In genomic region chr17:45132569-45133463, GRCh38 we compare ENCODE assay signal across 1 cellular context.
TF ChIP-seq lines count a peak whose summit lies in the region.

No MANE protein-coding gene starts in this region.

TF ChIP-seq in GM12878, 131 proteins besides CTCF, POLR2A, EP300 and RAD21 (continued from another document and continues in another):
- TF ChIP-seq ATF7 (IDR thresholded peaks at IDR 0.05; ENCODE audit: low read depth) (peak; percentile 98), SREBF1 (IDR thresholded peaks at IDR 0.05; ENCODE audit: low read length) (no peak), NR2F1 (conservative IDR thresholded peaks at IDR 0.05) (0 out of 2 replicates have a peak, but pooled peaks have one; percentile 8), RAD51 (IDR thresholded peaks at IDR 0.05) (no peak), JUNB (IDR thresholded peaks at IDR 0.05) (no peak), ESRRA (IDR thresholded peaks at IDR 0.05; ENCODE audit: low read length) (no peak), BHLHE40 (IDR thresholded peaks at IDR 0.05; ENCODE audit: borderline replicate concordance in 1 of 2, low read depth in 2 of 2, low read length in 1 of 2) (peak in 1 of 2 experiments; percentile 45; a peak in 2 of 4 replicates), RELB (IDR thresholded peaks at IDR 0.05; ENCODE audit: low read depth) (no peak; the same call in 1 of the 2 replicates), RUNX3 (IDR thresholded peaks at IDR 0.05; ENCODE audit: low read length) (peak; percentile 31; the same call in 1 of the 2 replicates), GATAD2B (conservative IDR thresholded peaks at IDR 0.05; ENCODE audit: low read depth) (peak; percentile 70), EGR1 (IDR thresholded peaks at IDR 0.05; ENCODE audit: borderline replicate concordance in 1 of 2, low read depth in 2 of 2, low read length in 2 of 2) (0 out of 3 replicates have a peak, but pooled peaks of 1 of the 2 experiments have one; percentile 11), SMC3 (IDR thresholded peaks at IDR 0.05; ENCODE audit: borderline replicate concordance, low read length) (peak; percentile 58), CEBPZ (IDR thresholded peaks at IDR 0.05; ENCODE audit: low read depth, low read length) (no peak), RB1 (IDR thresholded peaks at IDR 0.05; ENCODE audit: borderline replicate concordance) (no peak), MEF2B (IDR thresholded peaks at IDR 0.05; ENCODE audit: partially characterized antibody, poor library complexity, severe bottlenecking) (no peak), NKRF (conservative IDR thresholded peaks at IDR 0.05) (no peak), FOXM1 (IDR thresholded peaks at IDR 0.05; ENCODE audit: low read depth, low read length) (no peak), TCF12 (IDR thresholded peaks at IDR 0.05; ENCODE audit: low read depth, low read length) (peak; percentile 32; the same call in 1 of the 2 replicates), SIN3A (IDR thresholded peaks at IDR 0.05; ENCODE audit: low read depth, low read length) (peak; percentile 47; the same call in 1 of the 2 replicates), ZNF592 (IDR thresholded peaks at IDR 0.05) (no peak), RBBP5 (conservative IDR thresholded peaks at IDR 0.05) (no peak), PRDM15 (CRISPR knock-in tag; IDR thresholded peaks at IDR 0.05) (no peak), YY1 (IDR thresholded peaks at IDR 0.05; ENCODE audit: low read depth, low read length) (no peak), MAX (IDR thresholded peaks at IDR 0.05; ENCODE audit: low read depth, low read length) (peak; percentile 5; the same call in 1 of the 2 replicates), MLLT1 (IDR thresholded peaks at IDR 0.05) (peak; percentile 39; the same call in 1 of the 2 replicates), CUX1 (IDR thresholded peaks at IDR 0.05; ENCODE audit: insufficient replicate concordance, low read depth, low read length) (no peak), KAT2A (conservative IDR thresholded peaks at IDR 0.05; ENCODE audit: control insufficient read depth, low read depth, low read length) (no peak), SKIL (IDR thresholded peaks at IDR 0.05; ENCODE audit: low read depth, poor library complexity, severe bottlenecking) (no peak)
